In genomic region chr1:152148991-152149390, GRCh38 we compare ENCODE assay signal across 24 cellular contexts. TPM values are rescaled to one million over a fixed set of nuclear protein-coding genes. Genes with fewer than 3 reads are reported as not detected.
"Had no signal": no experiment of that assay in that cellular context is flagged by ENCODE, and none has a peak within 500 bp of the region (broad histone marks: within the 10 kb centered on the region; RNA-seq: fewer than 3 reads in every experiment).

No MANE protein-coding gene starts in this region.

- H3K4me1 ChIP-seq: heart left ventricle, stomach, uterus had no signal

- H3K9me3 ChIP-seq: neutrophil had no signal

- H3K27ac ChIP-seq: heart left ventricle, neutrophil, skin epidermis, stomach, thoracic aorta, uterus had no signal

- H3K36me3 ChIP-seq: heart left ventricle, neutrophil, stomach, thoracic aorta, uterus had no signal

- H3K27me3 ChIP-seq: heart left ventricle, neutrophil, uterus had no signal

- DNase-seq: effector memory CD4-positive, alpha-beta T cell; heart left ventricle; hippocampal formation; mammary epithelial cell; naive thymus-derived CD8-positive, alpha-beta T cell; posterior cingulate gyrus; stimulated activated CD4-positive, alpha-beta T cell treated with anti-CD3 and anti-CD28 coated beads, Interleukin-2, amount 100 ng/mL, for 24 hours; stimulated activated naive CD4-positive, alpha-beta T cell; stomach; substantia nigra; trophoblast cell; uterus had no signal

- H3K4me3 ChIP-seq: heart left ventricle, skin epidermis, stomach, thoracic aorta, uterus had no signal

RNA-seq across cellular contexts. Expression of gene RPTN, which starts 10.0 kb away (rescaled TPM):
- total RNA-seq: frontal cortex; glomerular endothelial cell; heart left ventricle; left lobe of liver; mammary epithelial cell; mesenteric fat pad; mononuclear cell; naive thymus-derived CD8-positive, alpha-beta T cell; pulmonary artery endothelial cell; sciatic nerve; stomach; thoracic aorta; uterus had no signal
- polyA plus RNA-seq: heart left ventricle; naive thymus-derived CD8-positive, alpha-beta T cell; neural cell had no signal

RNA-seq across cellular contexts. Expression of gene TCHH, which starts 33.7 kb away (rescaled TPM):
- total RNA-seq: mononuclear cell; naive thymus-derived CD8-positive, alpha-beta T cell; osteoblast; stomach; uterus had no signal
- polyA plus RNA-seq: naive thymus-derived CD8-positive, alpha-beta T cell had no signal
